In the genomic region with DNA sequence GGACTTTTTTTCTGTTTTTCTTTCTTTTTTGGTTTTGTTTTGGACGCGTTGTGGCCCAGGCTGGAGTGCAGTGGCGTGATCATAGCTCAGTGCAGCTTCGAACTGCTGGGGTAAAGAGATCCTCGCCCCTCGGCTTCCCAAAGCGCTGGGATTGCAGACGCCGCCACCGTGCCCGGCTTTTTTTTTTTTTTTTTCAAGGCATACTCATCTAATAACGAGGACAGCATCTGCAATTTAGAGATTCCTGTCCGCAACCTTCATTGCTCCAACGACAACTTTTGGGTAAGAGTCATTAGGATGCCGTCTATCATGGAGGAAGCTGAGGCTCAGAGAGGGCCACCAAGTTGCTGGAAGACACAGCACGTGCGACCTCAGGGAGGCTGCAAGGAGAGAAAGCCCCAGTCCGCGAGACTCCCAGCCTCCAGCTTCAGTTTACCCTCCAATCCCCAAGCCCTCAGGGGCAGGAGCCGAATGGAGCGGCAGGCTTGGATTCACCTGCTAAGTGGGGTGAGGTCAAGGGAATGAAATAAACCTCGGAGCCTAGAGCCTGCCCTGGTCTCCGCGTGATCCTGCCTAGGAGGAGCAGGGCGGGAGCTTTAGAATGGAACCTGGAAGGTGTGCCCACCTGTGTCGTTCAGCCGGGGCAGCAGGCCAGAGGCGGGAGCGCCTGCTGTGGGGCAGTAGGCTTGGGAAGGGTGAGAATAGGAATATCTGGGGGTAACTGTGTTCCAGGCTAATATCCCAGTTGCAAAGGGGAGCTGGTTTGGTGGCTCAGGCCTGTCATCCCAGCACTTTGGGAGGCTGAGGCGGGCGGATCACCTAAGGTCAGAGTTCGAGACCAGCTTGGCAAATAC, we compare ENCODE assay signal across 8 cellular contexts. TPM values are rescaled to one million over a fixed set of nuclear protein-coding genes. Genes with fewer than 3 reads are reported as not detected.
DNase-seq lines count a peak whose midpoint lies in the region; ATAC-seq, FAIRE-seq and TF ChIP-seq lines count a peak whose summit lies in the region.

No MANE protein-coding gene starts in this region.

- no peak for TF ChIP-seq POLR2A in heart left ventricle (IDR thresholded peaks at IDR 0.05)
- no peak for TF ChIP-seq POLR2A in GM12878 (IDR thresholded peaks at IDR 0.05; ENCODE audit: low read depth, low read length)
- no peak for TF ChIP-seq POLR2A in vagina (IDR thresholded peaks at IDR 0.05)

- peak overlapping the region; percentile 57 to 99 (median 96) for H3K4me3 ChIP-seq in heart left ventricle
- peak overlapping the region; percentile 72 for H3K4me3 ChIP-seq in GM12878
- peak overlapping the region; percentile 66 to 77 for H3K4me3 ChIP-seq in vagina

- FAIRE-seq in GM12878 (lab: Jason Lieb, UNC) = no peak

- ATAC-seq in heart left ventricle = peak in 2 of 4 donors; percentile 1 to 5
- ATAC-seq in GM12878 = no peak
- ATAC-seq in memory B cell (ENCODE audit: low read depth) = no peak
- ATAC-seq in GM19467 (IDR thresholded peaks at IDR 0.05; ENCODE audit: unreplicated experiment) = no peak

- H3K4me1 Mint-ChIP-seq in memory B cell = peaks cover 16% of the 10 kb centered on the region

- in situ Hi-C loops in GM12878 (cut with MboI) = no loop called here

- H3K79me2 ChIP-seq in GM12878 (ENCODE audit: control insufficient read depth, insufficient read depth, low read length) = peaks cover 16% of the 10 kb centered on the region

- no peaks in the 10 kb centered on the region for H3K9me3 Mint-ChIP-seq in memory B cell

- no TSS peak for BruUV-seq in GM12878 (replicated peaks; lab: Mats Ljungman, UMichigan)

- H3K36me3 ChIP-seq in heart left ventricle (peaks cover 0 to 10% (median 6%) of the 10 kb centered on the region in 9 donors), GM12878 (ENCODE audit: control insufficient read depth in 2 of 2, insufficient read depth in 2 of 2, low read length in 1 of 2) (no peaks in the 10 kb centered on the region; a peak in 1 of 4 replicates), vagina (peaks cover 0 to 13% of the 10 kb centered on the region in 2 donors)

- SMC1A ChIA-PET in GM12878 (lab: Charles Lee; ENCODE audit: uncharacterized antibody, unreplicated experiment) = interaction anchor here (0.8 kb wide), 1 partner anchor 126 kb away, joined by 3 read pairs; no protein-coding TSS in a partner anchor

- intact Hi-C loops in heart left ventricle (cut with DNase I) (loop anchor here in 2 of 10 donors (5.0 to 10.0 kb wide), 2 partner anchors 52 to 99 kb away; a partner anchor contains a TSS), cardiac septum (cut with DNase I) (no loop called here), GM12878 (cut with micrococcal nuclease; ENCODE audit: unreplicated experiment) (loop anchor here (5.0 kb wide), 1 partner anchor 62 kb away; a partner anchor contains a TSS), vagina (cut with DNase I) (no loop called here)

- peak overlapping the region; percentile 96 for H3K4me2 ChIP-seq in GM12878 (ENCODE audit: control insufficient read depth, insufficient read depth)

- no peaks in the 10 kb centered on the region for H3K27me3 Mint-ChIP-seq in memory B cell

- TF ChIP-seq EP300 in GM12878 (IDR thresholded peaks at IDR 0.05; ENCODE audit: borderline replicate concordance in 1 of 2, control insufficient read depth in 1 of 2, low read depth in 2 of 2, low read length in 2 of 2) = no peak

- H3K9ac ChIP-seq in GM12878 (ENCODE audit: control insufficient read depth, insufficient read depth, low read length) = peak overlapping the region; percentile 70

- H3K27ac Mint-ChIP-seq in memory B cell = peak overlapping the region; percentile 89

- DNase-seq in heart left ventricle = no peak
- no peak for DNase-seq in cardiac septum (ENCODE audit: low spot score)
- DNase-seq in GM12878 (ENCODE audit: low read depth, low spot score) = no peak
- no peak for DNase-seq in memory B cell (ENCODE audit: low spot score in 2 of 2)
- no peak for DNase-seq in vagina (ENCODE audit: extremely low spot score in 2 of 2)
- DNase-seq in NCI-H1694 treated with DMSO at 0.1 percent for 48 hours (lab: John Stamatoyannopoulos, UW) = no peak
- DNase-seq in SHP77 treated with DMSO at 0.1 percent for 48 hours (lab: John Stamatoyannopoulos, UW) = no peak

- POLR2A ChIA-PET in GM12878 (lab: Charles Lee) = interaction anchor here (0.7 to 2.8 kb wide), 6 partner anchors 21 to 434 kb away, joined by 3 to 7 read pairs (median 4); a partner anchor contains a TSS

- H2AFZ ChIP-seq in GM12878 (ENCODE audit: control insufficient read depth, low read depth, low read length) = peak overlapping the region; percentile 81

- H4K20me1 ChIP-seq in GM12878 (ENCODE audit: control insufficient read depth, insufficient read depth) = no peaks in the 10 kb centered on the region

- H3K9me3 ChIP-seq in heart left ventricle = no peaks in the 10 kb centered on the region
- H3K9me3 ChIP-seq in GM12878 (replicated peaks; ENCODE audit: control insufficient read depth, insufficient read depth, low read length) = no peaks in the 10 kb centered on the region
- no peaks in the 10 kb centered on the region for H3K9me3 ChIP-seq in vagina

- no peak for TF ChIP-seq RAD21 in GM12878 (IDR thresholded peaks at IDR 0.05; ENCODE audit: insufficient read depth, low read depth, low read length)

- 26 to 31% (median 26%) methylated on average over 32 of the region's 32 CpGs for WGBS in heart left ventricle, 4 donors
- WGBS in GM12878 (ENCODE audit: insufficient coverage, insufficient replicate concordance, low lambda C conversion rate, missing lambda C conversion rate) = 35% methylated on average over 32 of the region's 32 CpGs

- H3K4me1 ChIP-seq in heart left ventricle = peaks cover 8 to 33% (median 22%) of the 10 kb centered on the region in 12 donors
- peaks cover 34% of the 10 kb centered on the region for H3K4me1 ChIP-seq in GM12878 (ENCODE audit: control insufficient read depth, insufficient read depth, low read length)
- H3K4me1 ChIP-seq in vagina = peaks cover 32% of the 10 kb centered on the region

- H3K4me3 Mint-ChIP-seq in memory B cell = peak overlapping the region; percentile 96

- RAD21 ChIA-PET in GM12878 (lab: Charles Lee; ENCODE audit: unreplicated experiment) = no interaction called here

- CTCF ChIA-PET in GM12878 (lab: Yijun Ruan, JAX) = interaction anchor here (0.7 to 1.6 kb wide), 3 partner anchors 29 to 109 kb away, joined by 3 read pairs; a partner anchor contains a TSS

- peaks cover 9% of the 10 kb centered on the region for H3K36me3 Mint-ChIP-seq in memory B cell

- TF ChIP-seq CTCF in heart left ventricle (IDR thresholded peaks at IDR 0.05) = no peak
- no peak for TF ChIP-seq CTCF in GM12878 (IDR thresholded peaks at IDR 0.05 in 2 of 3, conservative IDR thresholded peaks at IDR 0.05 in 1 of 3; ENCODE audit: control insufficient read depth in 2 of 3, extremely low read depth in 1 of 3, insufficient read depth in 1 of 3, low read depth in 3 of 3, low read length in 3 of 3)
- TF ChIP-seq CTCF in vagina (IDR thresholded peaks at IDR 0.05) = no peak

- H3K27ac ChIP-seq in heart left ventricle (peak overlapping the region in 11 of 12 donors; percentile 4 to 86 (median 77)), GM12878 (ENCODE audit: control insufficient read depth, insufficient read depth) (peak overlapping the region; percentile 52; the same call in 1 of the 2 replicates), vagina (peak overlapping the region; percentile 25)

- H3K27me3 ChIP-seq in heart left ventricle = peaks cover 0 to 6% (median 0%) of the 10 kb centered on the region in 9 donors
- no peaks in the 10 kb centered on the region for H3K27me3 ChIP-seq in GM12878 (replicated peaks in 1 of 2; ENCODE audit: control insufficient read depth in 2 of 2, insufficient read depth in 2 of 2, low read length in 1 of 2)
- H3K27me3 ChIP-seq in vagina = no peaks in the 10 kb centered on the region

RNA-seq across cellular contexts. Expression of a gene that starts 0.7 kb away (rescaled TPM):
- total RNA-seq in heart left ventricle (10 to 100 TPM; 32.0 to 78.0 (median 41.5) TPM), cardiac septum (37.3 TPM), GM12878 (2014; rRNA removed) (36.5 and 42.8 TPM in 2 replicates), GM12878 (2014; rRNA removed; fragmentation: Illumina TruSeq; extraction: Trizol) (22.0 and 22.8 TPM in 2 replicates), GM12878 (2021) (57.6 and 59.8 TPM in 2 replicates), vagina (33.9 TPM)
- polyA plus RNA-seq in heart left ventricle (10 to 100 TPM; 38.8 to 75.2 TPM), GM12878 (2011; rRNA removed) (16.6 and 54.0 TPM in 2 replicates), GM12878 (2014; fragmentation: Illumina TruSeq; extraction: Trizol) (7.3 and 30.8 TPM in 2 replicates), GM12878 (2014; fragmentation: Nextera tagmentation; extraction: Ambion mirVana) (10 to 100 TPM in 1 of 2 experiments, 1 to 10 TPM in 1; 9.9 to 27.9 TPM), GM12878 (2014; rRNA removed) (38.4 and 52.6 TPM in 2 replicates), GM12878 (2016; fragmentation: Nextera tagmentation; extraction: Ambion mirVana) (10 to 100 TPM; 28.1 to 44.7 TPM)
- 47.3 and 62.5 TPM in 2 replicates for total RNA-seq in GM12878 (2013; cell fraction: nucleolus; rRNA removed)
- polyA plus RNA-seq in GM12878 (2011; ENCODE audit: low read depth) = 24.6 TPM
- polyA plus RNA-seq in GM12878 (2011; cell fraction: cytosol; rRNA removed) = 27.6 and 50.3 TPM in 2 replicates
- 300 and 345 TPM in 2 replicates for polyA plus RNA-seq in GM12878 (2011; cell fraction: nucleus; rRNA removed)
- polyA plus RNA-seq in GM12878 (2012) = 36.1 and 38.8 TPM in 2 replicates
- 91.7 and 110 TPM in 2 replicates for polyA minus RNA-seq in GM12878 (2011; rRNA and poly(A)+ RNA removed)
- 33.9 and 39.2 TPM in 2 replicates for polyA minus RNA-seq in GM12878 (2011; cell fraction: cytosol; rRNA and poly(A)+ RNA removed)
- 50.2 and 63.4 TPM in 2 replicates for polyA minus RNA-seq in GM12878 (2011; cell fraction: nucleus; rRNA and poly(A)+ RNA removed)

RNA-seq across cellular contexts. Expression of a gene that starts 5.7 kb away (rescaled TPM):
- total RNA-seq in heart left ventricle (under 1 TPM in 3 of 9 donors, not detected in 6; 0.16 to 0.36 (median 0.20) TPM), cardiac septum (not detected), GM12878 (2014; rRNA removed) (not detected in 2 replicates), GM12878 (2014; rRNA removed; fragmentation: Illumina TruSeq; extraction: Trizol) (not detected in 2 replicates), GM12878 (2021) (not detected in 2 replicates), vagina (not detected)
- polyA plus RNA-seq in heart left ventricle (under 1 TPM; 0.07 to 0.11 TPM), GM12878 (2011; rRNA removed) (not detected in 2 replicates), GM12878 (2014; fragmentation: Illumina TruSeq; extraction: Trizol) (not detected in 2 replicates), GM12878 (2014; fragmentation: Nextera tagmentation; extraction: Ambion mirVana) (not detected), GM12878 (2014; rRNA removed) (0.05 and 0.13 TPM in 2 replicates), GM12878 (2016; fragmentation: Nextera tagmentation; extraction: Ambion mirVana) (not detected)
- total RNA-seq in GM12878 (2013; cell fraction: nucleolus; rRNA removed) = not detected in 2 replicates
- not detected for polyA plus RNA-seq in GM12878 (2011; ENCODE audit: low read depth)
- 0.03 TPM in 1 of 2 replicates, not detected in the other for polyA plus RNA-seq in GM12878 (2011; cell fraction: cytosol; rRNA removed)
- not detected in 2 replicates for polyA plus RNA-seq in GM12878 (2011; cell fraction: nucleus; rRNA removed)
- polyA plus RNA-seq in GM12878 (2012) = 0.24 TPM in 1 of 2 replicates, not detected in the other
- polyA minus RNA-seq in GM12878 (2011; rRNA and poly(A)+ RNA removed) = not detected in 2 replicates
- polyA minus RNA-seq in GM12878 (2011; cell fraction: cytosol; rRNA and poly(A)+ RNA removed) = not detected in 2 replicates
- polyA minus RNA-seq in GM12878 (2011; cell fraction: nucleus; rRNA and poly(A)+ RNA removed) = not detected in 2 replicates

RNA-seq across cellular contexts. Expression of a gene that starts 29.0 kb away (rescaled TPM):
- total RNA-seq in heart left ventricle (100 to 1,000 TPM in 1 of 9 donors, 10 to 100 TPM in 8; 21.6 to 105 (median 29.4) TPM), cardiac septum (31.4 TPM), GM12878 (2014; rRNA removed) (81.3 and 100 TPM in 2 replicates), GM12878 (2014; rRNA removed; fragmentation: Illumina TruSeq; extraction: Trizol) (13.5 and 19.2 TPM in 2 replicates), GM12878 (2021) (78.3 and 90.2 TPM in 2 replicates), vagina (68.0 TPM)
- polyA plus RNA-seq in heart left ventricle (10 to 100 TPM; 23.5 to 45.2 TPM), GM12878 (2011; rRNA removed) (4.5 and 8.9 TPM in 2 replicates), GM12878 (2014; fragmentation: Illumina TruSeq; extraction: Trizol) (0.90 and 5.2 TPM in 2 replicates), GM12878 (2014; fragmentation: Nextera tagmentation; extraction: Ambion mirVana) (under 1 TPM; 0.45 to 0.73 TPM), GM12878 (2014; rRNA removed) (84.2 and 98.4 TPM in 2 replicates), GM12878 (2016; fragmentation: Nextera tagmentation; extraction: Ambion mirVana) (10 to 100 TPM; 81.9 to 85.7 TPM)
- total RNA-seq in GM12878 (2013; cell fraction: nucleolus; rRNA removed) = 45.4 and 54.1 TPM in 2 replicates
- polyA plus RNA-seq in GM12878 (2011; ENCODE audit: low read depth) = 7.8 TPM
- polyA plus RNA-seq in GM12878 (2011; cell fraction: cytosol; rRNA removed) = 22.0 and 33.7 TPM in 2 replicates
- polyA plus RNA-seq in GM12878 (2011; cell fraction: nucleus; rRNA removed) = 59.1 and 84.4 TPM in 2 replicates
- 46.6 and 57.2 TPM in 2 replicates for polyA plus RNA-seq in GM12878 (2012)
- polyA minus RNA-seq in GM12878 (2011; rRNA and poly(A)+ RNA removed) = 6.1 and 15.7 TPM in 2 replicates
- 15.3 and 15.5 TPM in 2 replicates for polyA minus RNA-seq in GM12878 (2011; cell fraction: cytosol; rRNA and poly(A)+ RNA removed)
- 20.7 and 35.5 TPM in 2 replicates for polyA minus RNA-seq in GM12878 (2011; cell fraction: nucleus; rRNA and poly(A)+ RNA removed)

RNA-seq across cellular contexts. Expression of a gene that starts 42.2 kb away (rescaled TPM):
- total RNA-seq in heart left ventricle (100 to 1,000 TPM in 4 of 9 donors, 10 to 100 TPM in 5; 41.7 to 347 (median 99.9) TPM), cardiac septum (136 TPM), GM12878 (2014; rRNA removed) (10.2 and 10.3 TPM in 2 replicates), GM12878 (2014; rRNA removed; fragmentation: Illumina TruSeq; extraction: Trizol) (4.3 and 4.5 TPM in 2 replicates), GM12878 (2021) (10.9 and 12.0 TPM in 2 replicates), vagina (129 TPM)
- polyA plus RNA-seq in heart left ventricle (100 to 1,000 TPM; 131 to 376 TPM), GM12878 (2011; rRNA removed) (8.4 and 13.5 TPM in 2 replicates), GM12878 (2014; fragmentation: Illumina TruSeq; extraction: Trizol) (2.4 and 2.7 TPM in 2 replicates), GM12878 (2014; fragmentation: Nextera tagmentation; extraction: Ambion mirVana) (under 1 TPM; 0.42 to 0.79 TPM), GM12878 (2014; rRNA removed) (10.5 and 12.5 TPM in 2 replicates), GM12878 (2016; fragmentation: Nextera tagmentation; extraction: Ambion mirVana) (1 to 10 TPM; 2.4 TPM)
- total RNA-seq in GM12878 (2013; cell fraction: nucleolus; rRNA removed) = 67.2 and 78.8 TPM in 2 replicates
- polyA plus RNA-seq in GM12878 (2011; ENCODE audit: low read depth) = 9.1 TPM
- 22.5 and 39.1 TPM in 2 replicates for polyA plus RNA-seq in GM12878 (2011; cell fraction: cytosol; rRNA removed)
- 115 TPM in 2 replicates for polyA plus RNA-seq in GM12878 (2011; cell fraction: nucleus; rRNA removed)
- polyA plus RNA-seq in GM12878 (2012) = 9.7 and 30.0 TPM in 2 replicates
- polyA minus RNA-seq in GM12878 (2011; rRNA and poly(A)+ RNA removed) = 7.3 and 13.2 TPM in 2 replicates
- polyA minus RNA-seq in GM12878 (2011; cell fraction: cytosol; rRNA and poly(A)+ RNA removed) = 11.7 and 12.8 TPM in 2 replicates
- 5.9 and 12.5 TPM in 2 replicates for polyA minus RNA-seq in GM12878 (2011; cell fraction: nucleus; rRNA and poly(A)+ RNA removed)

RNA-seq across cellular contexts. Expression of a gene that starts 44.3 kb away (rescaled TPM):
- total RNA-seq in heart left ventricle (10 to 100 TPM in 7 of 9 donors, 1 to 10 TPM in 2; 4.1 to 27.4 (median 15.4) TPM), cardiac septum (12.0 TPM), GM12878 (2014; rRNA removed) (0.11 TPM in 1 of 2 replicates, not detected in the other), GM12878 (2014; rRNA removed; fragmentation: Illumina TruSeq; extraction: Trizol) (0.04 TPM in 1 of 2 replicates, not detected in the other), GM12878 (2021) (0.45 and 0.54 TPM in 2 replicates), vagina (0.25 TPM)
- polyA plus RNA-seq in heart left ventricle (10 to 100 TPM in 1 of 2 donors, 1 to 10 TPM in 1; 4.8 to 22.4 TPM), GM12878 (2011; rRNA removed) (0.05 TPM in 1 of 2 replicates, not detected in the other), GM12878 (2014; fragmentation: Illumina TruSeq; extraction: Trizol) (0.01 TPM in 1 of 2 replicates, not detected in the other), GM12878 (2014; fragmentation: Nextera tagmentation; extraction: Ambion mirVana) (not detected), GM12878 (2014; rRNA removed) (0.09 and 0.13 TPM in 2 replicates), GM12878 (2016; fragmentation: Nextera tagmentation; extraction: Ambion mirVana) (not detected)
- 0.12 TPM in 1 of 2 replicates, not detected in the other for total RNA-seq in GM12878 (2013; cell fraction: nucleolus; rRNA removed)
- polyA plus RNA-seq in GM12878 (2011; ENCODE audit: low read depth) = 0.17 TPM
- 0.03 and 0.10 TPM in 2 replicates for polyA plus RNA-seq in GM12878 (2011; cell fraction: cytosol; rRNA removed)
- 0.34 and 0.51 TPM in 2 replicates for polyA plus RNA-seq in GM12878 (2011; cell fraction: nucleus; rRNA removed)
- 0.41 and 0.77 TPM in 2 replicates for polyA plus RNA-seq in GM12878 (2012)
- not detected in 2 replicates for polyA minus RNA-seq in GM12878 (2011; rRNA and poly(A)+ RNA removed)
- polyA minus RNA-seq in GM12878 (2011; cell fraction: cytosol; rRNA and poly(A)+ RNA removed) = not detected in 2 replicates
- 0.12 TPM in 1 of 2 replicates, not detected in the other for polyA minus RNA-seq in GM12878 (2011; cell fraction: nucleus; rRNA and poly(A)+ RNA removed)

Comparison
In these comparisons a context has a peak if more than half of its experiments do, and no peak if none do; other contexts are left out.
1. H3K27ac ChIP-seq: peak in every context shown above with its lines; median percentile 77 in heart left ventricle; 52 in GM12878; 25 in vagina.